In genomic region chr22:50200333-50201190, GRCh38 we compare ENCODE assay signal across 1 cellular context.
TF ChIP-seq lines count a peak whose summit lies in the region.

A gene with protein sequence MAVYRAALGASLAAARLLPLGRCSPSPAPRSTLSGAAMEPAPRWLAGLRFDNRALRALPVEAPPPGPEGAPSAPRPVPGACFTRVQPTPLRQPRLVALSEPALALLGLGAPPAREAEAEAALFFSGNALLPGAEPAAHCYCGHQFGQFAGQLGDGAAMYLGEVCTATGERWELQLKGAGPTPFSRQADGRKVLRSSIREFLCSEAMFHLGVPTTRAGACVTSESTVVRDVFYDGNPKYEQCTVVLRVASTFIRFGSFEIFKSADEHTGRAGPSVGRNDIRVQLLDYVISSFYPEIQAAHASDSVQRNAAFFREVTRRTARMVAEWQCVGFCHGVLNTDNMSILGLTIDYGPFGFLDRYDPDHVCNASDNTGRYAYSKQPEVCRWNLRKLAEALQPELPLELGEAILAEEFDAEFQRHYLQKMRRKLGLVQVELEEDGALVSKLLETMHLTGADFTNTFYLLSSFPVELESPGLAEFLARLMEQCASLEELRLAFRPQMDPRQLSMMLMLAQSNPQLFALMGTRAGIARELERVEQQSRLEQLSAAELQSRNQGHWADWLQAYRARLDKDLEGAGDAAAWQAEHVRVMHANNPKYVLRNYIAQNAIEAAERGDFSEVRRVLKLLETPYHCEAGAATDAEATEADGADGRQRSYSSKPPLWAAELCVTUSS (plus strand): TSS chr22:50201011. CDS start chr22:50201037, 26 bp downstream.

TF ChIP-seq in K562, 482 proteins besides CTCF, POLR2A, EP300 and RAD21 (continued from another document and continues in another):
- no peak for TF ChIP-seq ZNF407 (IDR thresholded peaks at IDR 0.05; ENCODE audit: low read depth)
- peak; percentile 68; the same call in 1 of the 2 replicates for TF ChIP-seq ZBTB7A (IDR thresholded peaks at IDR 0.05; ENCODE audit: borderline replicate concordance, control insufficient read depth, low read depth, low read length)
- TF ChIP-seq HNRNPLL (IDR thresholded peaks at IDR 0.05; ENCODE audit: low read depth, low read length, poor library complexity, severe bottlenecking): no peak
- TF ChIP-seq, protein P1, sequence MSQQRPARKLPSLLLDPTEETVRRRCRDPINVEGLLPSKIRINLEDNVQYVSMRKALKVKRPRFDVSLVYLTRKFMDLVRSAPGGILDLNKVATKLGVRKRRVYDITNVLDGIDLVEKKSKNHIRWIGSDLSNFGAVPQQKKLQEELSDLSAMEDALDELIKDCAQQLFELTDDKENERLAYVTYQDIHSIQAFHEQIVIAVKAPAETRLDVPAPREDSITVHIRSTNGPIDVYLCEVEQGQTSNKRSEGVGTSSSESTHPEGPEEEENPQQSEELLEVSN (IDR thresholded peaks at IDR 0.05; ENCODE audit: borderline replicate concordance in 1 of 2, extremely low read depth in 1 of 2, insufficient read depth in 1 of 2, insufficient read length in 1 of 2, low read depth in 1 of 2, low read length in 1 of 2, poor library complexity in 1 of 2, severe bottlenecking in 1 of 2): peak in 1 of 2 experiments; percentile 43
- no peak for TF ChIP-seq NONO (IDR thresholded peaks at IDR 0.05; ENCODE audit: low read depth in 2 of 2, low read length in 1 of 2)
- TF ChIP-seq ZNF316 (IDR thresholded peaks at IDR 0.05): no peak
- no peak for TF ChIP-seq MED1 (CRISPR knock-in tag; IDR thresholded peaks at IDR 0.05; ENCODE audit: borderline replicate concordance)
- TF ChIP-seq CAMTA2 (CRISPR knock-in tag; conservative IDR thresholded peaks at IDR 0.05): no peak
- no peak for TF ChIP-seq ZNF12 (CRISPR knock-in tag; IDR thresholded peaks at IDR 0.05)
- TF ChIP-seq ZFX (CRISPR knock-in tag; IDR thresholded peaks at IDR 0.05): peak; percentile 47
- TF ChIP-seq RNF2 (IDR thresholded peaks at IDR 0.05): no peak
- no peak for TF ChIP-seq MEF2A (IDR thresholded peaks at IDR 0.05; ENCODE audit: control insufficient read depth, low read depth, low read length)
- TF ChIP-seq, protein P2, sequence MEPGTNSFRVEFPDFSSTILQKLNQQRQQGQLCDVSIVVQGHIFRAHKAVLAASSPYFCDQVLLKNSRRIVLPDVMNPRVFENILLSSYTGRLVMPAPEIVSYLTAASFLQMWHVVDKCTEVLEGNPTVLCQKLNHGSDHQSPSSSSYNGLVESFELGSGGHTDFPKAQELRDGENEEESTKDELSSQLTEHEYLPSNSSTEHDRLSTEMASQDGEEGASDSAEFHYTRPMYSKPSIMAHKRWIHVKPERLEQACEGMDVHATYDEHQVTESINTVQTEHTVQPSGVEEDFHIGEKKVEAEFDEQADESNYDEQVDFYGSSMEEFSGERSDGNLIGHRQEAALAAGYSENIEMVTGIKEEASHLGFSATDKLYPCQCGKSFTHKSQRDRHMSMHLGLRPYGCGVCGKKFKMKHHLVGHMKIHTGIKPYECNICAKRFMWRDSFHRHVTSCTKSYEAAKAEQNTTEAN (CRISPR knock-in tag; IDR thresholded peaks at IDR 0.05): no peak
- no peak for TF ChIP-seq TEAD1 (CRISPR knock-in tag; IDR thresholded peaks at IDR 0.05)
- peak; percentile 82; the same call in 1 of the 2 replicates for TF ChIP-seq GABPB1 (CRISPR knock-in tag; IDR thresholded peaks at IDR 0.05)
- peak; percentile 61 for TF ChIP-seq CREM (IDR thresholded peaks at IDR 0.05; ENCODE audit: low read depth)
- no peak for TF ChIP-seq KAT7 (CRISPR knock-in tag; IDR thresholded peaks at IDR 0.05; ENCODE audit: borderline replicate concordance)
- TF ChIP-seq GABPA (tag; conservative IDR thresholded peaks at IDR 0.05; ENCODE audit: low read depth): peak; percentile 97
- TF ChIP-seq BCL6 (CRISPR knock-in tag; IDR thresholded peaks at IDR 0.05): no peak
- TF ChIP-seq NR2C2 (CRISPR knock-in tag; IDR thresholded peaks at IDR 0.05): no peak
- no peak for TF ChIP-seq NR2C2 (tag; IDR thresholded peaks at IDR 0.05)
- TF ChIP-seq POLR2AphosphoS5 (IDR thresholded peaks at IDR 0.05; ENCODE audit: control insufficient read depth, insufficient read depth, low read depth, low read length): 0 out of 2 replicates have a peak, but pooled peaks have one; percentile 34
- no peak for TF ChIP-seq POLR2B (IDR thresholded peaks at IDR 0.05; ENCODE audit: low read depth, partially characterized antibody)
- no peak for TF ChIP-seq ZNF175 (CRISPR knock-in tag; IDR thresholded peaks at IDR 0.05; ENCODE audit: low read depth)
- TF ChIP-seq, protein P3, sequence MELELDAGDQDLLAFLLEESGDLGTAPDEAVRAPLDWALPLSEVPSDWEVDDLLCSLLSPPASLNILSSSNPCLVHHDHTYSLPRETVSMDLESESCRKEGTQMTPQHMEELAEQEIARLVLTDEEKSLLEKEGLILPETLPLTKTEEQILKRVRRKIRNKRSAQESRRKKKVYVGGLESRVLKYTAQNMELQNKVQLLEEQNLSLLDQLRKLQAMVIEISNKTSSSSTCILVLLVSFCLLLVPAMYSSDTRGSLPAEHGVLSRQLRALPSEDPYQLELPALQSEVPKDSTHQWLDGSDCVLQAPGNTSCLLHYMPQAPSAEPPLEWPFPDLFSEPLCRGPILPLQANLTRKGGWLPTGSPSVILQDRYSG (tag; conservative IDR thresholded peaks at IDR 0.05; ENCODE audit: low read depth): no peak
- peak; percentile 75 for TF ChIP-seq L3MBTL2 (IDR thresholded peaks at IDR 0.05)
- 0 out of 2 replicates have a peak, but pooled peaks have one; percentile 18 for TF ChIP-seq EGR1 (conservative IDR thresholded peaks at IDR 0.05)
- peak; percentile 29 for TF ChIP-seq TBP (optimal IDR thresholded peaks at IDR 0.05; ENCODE audit: low read depth, low read length)
- TF ChIP-seq ARNT (IDR thresholded peaks at IDR 0.05): no peak
- peak; percentile 57 for TF ChIP-seq RBFOX2 (IDR thresholded peaks at IDR 0.05; ENCODE audit: low read depth, low read length)
- TF ChIP-seq HNRNPL (IDR thresholded peaks at IDR 0.05; ENCODE audit: low read depth, low read length): no peak
- TF ChIP-seq MYNN (IDR thresholded peaks at IDR 0.05): no peak
- no peak for TF ChIP-seq MYNN (CRISPR knock-in tag; IDR thresholded peaks at IDR 0.05)
- no peak for TF ChIP-seq ZBTB9 (CRISPR knock-in tag; IDR thresholded peaks at IDR 0.05)
- TF ChIP-seq U2AF2 (optimal IDR thresholded peaks at IDR 0.05; ENCODE audit: low read depth, low read length): no peak
- peak; percentile 22 for TF ChIP-seq MEIS2 (IDR thresholded peaks at IDR 0.05; ENCODE audit: partially characterized antibody)
- no peak for TF ChIP-seq RAD51 (IDR thresholded peaks at IDR 0.05; ENCODE audit: borderline replicate concordance, low read depth)
- peak; percentile 24 for TF ChIP-seq ATF7 (IDR thresholded peaks at IDR 0.05)
- TF ChIP-seq, protein P4, sequence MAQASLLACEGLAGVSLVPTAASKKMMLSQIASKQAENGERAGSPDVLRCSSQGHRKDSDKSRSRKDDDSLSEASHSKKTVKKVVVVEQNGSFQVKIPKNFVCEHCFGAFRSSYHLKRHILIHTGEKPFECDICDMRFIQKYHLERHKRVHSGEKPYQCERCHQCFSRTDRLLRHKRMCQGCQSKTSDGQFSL (CRISPR knock-in tag; IDR thresholded peaks at IDR 0.05): no peak
- TF ChIP-seq, protein P4 (tag; IDR thresholded peaks at IDR 0.05): no peak
- TF ChIP-seq, protein P5, sequence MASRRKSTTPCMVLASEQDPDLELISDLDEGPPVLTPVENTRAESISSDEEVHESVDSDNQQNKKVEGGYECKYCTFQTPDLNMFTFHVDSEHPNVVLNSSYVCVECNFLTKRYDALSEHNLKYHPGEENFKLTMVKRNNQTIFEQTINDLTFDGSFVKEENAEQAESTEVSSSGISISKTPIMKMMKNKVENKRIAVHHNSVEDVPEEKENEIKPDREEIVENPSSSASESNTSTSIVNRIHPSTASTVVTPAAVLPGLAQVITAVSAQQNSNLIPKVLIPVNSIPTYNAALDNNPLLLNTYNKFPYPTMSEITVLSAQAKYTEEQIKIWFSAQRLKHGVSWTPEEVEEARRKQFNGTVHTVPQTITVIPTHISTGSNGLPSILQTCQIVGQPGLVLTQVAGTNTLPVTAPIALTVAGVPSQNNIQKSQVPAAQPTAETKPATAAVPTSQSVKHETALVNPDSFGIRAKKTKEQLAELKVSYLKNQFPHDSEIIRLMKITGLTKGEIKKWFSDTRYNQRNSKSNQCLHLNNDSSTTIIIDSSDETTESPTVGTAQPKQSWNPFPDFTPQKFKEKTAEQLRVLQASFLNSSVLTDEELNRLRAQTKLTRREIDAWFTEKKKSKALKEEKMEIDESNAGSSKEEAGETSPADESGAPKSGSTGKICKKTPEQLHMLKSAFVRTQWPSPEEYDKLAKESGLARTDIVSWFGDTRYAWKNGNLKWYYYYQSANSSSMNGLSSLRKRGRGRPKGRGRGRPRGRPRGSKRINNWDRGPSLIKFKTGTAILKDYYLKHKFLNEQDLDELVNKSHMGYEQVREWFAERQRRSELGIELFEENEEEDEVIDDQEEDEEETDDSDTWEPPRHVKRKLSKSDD (conservative IDR thresholded peaks at IDR 0.05; ENCODE audit: low read length): no peak
- TF ChIP-seq ZNF347 (CRISPR knock-in tag; IDR thresholded peaks at IDR 0.05; ENCODE audit: low read depth): no peak
- TF ChIP-seq CBFA2T2 (conservative IDR thresholded peaks at IDR 0.05): no peak
- peak; percentile 62 for TF ChIP-seq CXXC5 (CRISPR knock-in tag; IDR thresholded peaks at IDR 0.05)
- TF ChIP-seq, protein P6, sequence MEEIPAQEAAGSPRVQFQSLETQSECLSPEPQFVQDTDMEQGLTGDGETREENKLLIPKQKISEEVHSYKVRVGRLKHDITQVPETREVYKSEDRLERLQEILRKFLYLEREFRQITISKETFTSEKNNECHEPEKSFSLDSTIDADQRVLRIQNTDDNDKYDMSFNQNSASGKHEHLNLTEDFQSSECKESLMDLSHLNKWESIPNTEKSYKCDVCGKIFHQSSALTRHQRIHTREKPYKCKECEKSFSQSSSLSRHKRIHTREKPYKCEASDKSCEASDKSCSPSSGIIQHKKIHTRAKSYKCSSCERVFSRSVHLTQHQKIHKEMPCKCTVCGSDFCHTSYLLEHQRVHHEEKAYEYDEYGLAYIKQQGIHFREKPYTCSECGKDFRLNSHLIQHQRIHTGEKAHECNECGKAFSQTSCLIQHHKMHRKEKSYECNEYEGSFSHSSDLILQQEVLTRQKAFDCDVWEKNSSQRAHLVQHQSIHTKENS (CRISPR knock-in tag; IDR thresholded peaks at IDR 0.05): no peak
